Comparison of ENCODE assay signal across 17 cellular contexts in the genomic region with DNA sequence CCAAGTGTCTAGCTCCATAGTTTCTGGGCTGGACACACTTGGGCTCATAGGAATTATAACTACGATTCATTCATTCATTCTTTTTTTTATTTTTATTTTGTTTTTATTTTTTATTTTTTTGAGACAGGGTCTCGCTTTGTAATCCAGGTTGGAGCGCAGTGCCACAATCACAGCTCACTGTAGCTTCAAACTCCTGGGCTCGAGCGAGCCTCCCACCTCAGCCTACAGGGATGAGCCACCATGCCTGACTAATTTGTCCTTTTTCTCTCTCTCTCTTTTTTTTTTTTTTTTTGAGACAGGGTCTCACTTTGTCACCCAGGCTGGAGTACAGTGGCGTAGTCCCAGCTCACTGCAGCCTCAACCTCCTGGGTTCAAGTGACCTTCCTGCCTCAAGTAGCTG. TPM values are rescaled to one million over a fixed set of nuclear protein-coding genes. Genes with fewer than 3 reads are reported as not detected.
DNase-seq lines count a peak whose midpoint lies in the region; ATAC-seq and TF ChIP-seq lines count a peak whose summit lies in the region.
"Had no signal": no experiment of that assay in that cellular context is flagged by ENCODE, and none has a peak within 500 bp of the region (broad histone marks: within the 10 kb centered on the region; RNA-seq: fewer than 3 reads in every experiment).

No MANE protein-coding gene starts in this region.

- no peaks in the 10 kb centered on the region for H3K9me3 ChIP-seq in T-helper 17 cell (ENCODE audit: control insufficient read depth, low read length, poor library complexity, severe bottlenecking)
- H3K9me3 ChIP-seq: A549; BLaER1 treated with 17β-estradiol and CSF1 and Interleukin-3, amounts not matched to agents 10 nM and 100 nM; Caco-2 had no signal

- H3K4me1 Mint-ChIP-seq in activated naive CD8-positive, alpha-beta T cell treated with anti-CD3 and anti-CD28 coated beads, Interleukin-2, amount 50 U/mL, for 24 hours = peaks cover 2% of the 10 kb centered on the region
- peaks cover 1% of the 10 kb centered on the region for H3K4me1 Mint-ChIP-seq in activated naive CD8-positive, alpha-beta T cell treated with anti-CD3 and anti-CD28 coated beads for 36 hours
- no peaks in the 10 kb centered on the region for H3K4me1 Mint-ChIP-seq in T-helper 17 cell
- no peaks in the 10 kb centered on the region for H3K4me1 Mint-ChIP-seq in central memory CD8-positive, alpha-beta T cell
- peaks cover 5% of the 10 kb centered on the region for H3K4me1 Mint-ChIP-seq in stimulated activated effector memory CD8-positive, alpha-beta T cell treated with anti-CD3 and anti-CD28 coated beads, Interleukin-12 subunit alpha, Interleukin-12 subunit beta, amount 100 ng/mL, for 72 hours
- H3K4me1 Mint-ChIP-seq: B cell had no signal

- H3K36me3 Mint-ChIP-seq in activated naive CD8-positive, alpha-beta T cell treated with anti-CD3 and anti-CD28 coated beads, Interleukin-2, amount 50 U/mL, for 24 hours (ENCODE audit: low read depth) = peaks cover 9% of the 10 kb centered on the region
- H3K36me3 Mint-ChIP-seq in activated naive CD8-positive, alpha-beta T cell treated with anti-CD3 and anti-CD28 coated beads for 36 hours = peaks cover 10% of the 10 kb centered on the region
- H3K36me3 Mint-ChIP-seq in T-helper 17 cell (ENCODE audit: low read depth) = peaks cover 2% of the 10 kb centered on the region
- H3K36me3 Mint-ChIP-seq in central memory CD8-positive, alpha-beta T cell (ENCODE audit: insufficient read depth) = peaks cover 37% of the 10 kb centered on the region
- H3K36me3 Mint-ChIP-seq in stimulated activated effector memory CD8-positive, alpha-beta T cell treated with anti-CD3 and anti-CD28 coated beads, Interleukin-12 subunit alpha, Interleukin-12 subunit beta, amount 100 ng/mL, for 72 hours = peaks cover 98% of the 10 kb centered on the region

- H3K4me3 Mint-ChIP-seq in activated naive CD8-positive, alpha-beta T cell treated with anti-CD3 and anti-CD28 coated beads, Interleukin-2, amount 50 U/mL, for 24 hours = no peak overlapping the region
- no peak overlapping the region for H3K4me3 Mint-ChIP-seq in activated naive CD8-positive, alpha-beta T cell treated with anti-CD3 and anti-CD28 coated beads for 36 hours
- H3K4me3 Mint-ChIP-seq in T-helper 17 cell = no peak overlapping the region
- no peak overlapping the region for H3K4me3 Mint-ChIP-seq in central memory CD8-positive, alpha-beta T cell
- no peak overlapping the region for H3K4me3 Mint-ChIP-seq in stimulated activated effector memory CD8-positive, alpha-beta T cell treated with anti-CD3 and anti-CD28 coated beads, Interleukin-12 subunit alpha, Interleukin-12 subunit beta, amount 100 ng/mL, for 72 hours
- H3K4me3 Mint-ChIP-seq: B cell; CD4-positive, alpha-beta T cell; CD8-positive, alpha-beta T cell had no signal

- peak overlapping the region; percentile 52 for H3K27ac Mint-ChIP-seq in activated naive CD8-positive, alpha-beta T cell treated with anti-CD3 and anti-CD28 coated beads, Interleukin-2, amount 50 U/mL, for 24 hours
- no peak overlapping the region for H3K27ac Mint-ChIP-seq in activated naive CD8-positive, alpha-beta T cell treated with anti-CD3 and anti-CD28 coated beads for 36 hours
- H3K27ac Mint-ChIP-seq in T-helper 17 cell = peak overlapping the region; percentile 51
- peak overlapping the region; percentile 69 for H3K27ac Mint-ChIP-seq in central memory CD8-positive, alpha-beta T cell (ENCODE audit: low read depth)
- H3K27ac Mint-ChIP-seq in stimulated activated effector memory CD8-positive, alpha-beta T cell treated with anti-CD3 and anti-CD28 coated beads, Interleukin-12 subunit alpha, Interleukin-12 subunit beta, amount 100 ng/mL, for 72 hours = peak overlapping the region; percentile 86
- H3K27ac Mint-ChIP-seq: B cell; CD4-positive, alpha-beta T cell; CD8-positive, alpha-beta T cell had no signal

- H3K27me3 Mint-ChIP-seq in activated naive CD8-positive, alpha-beta T cell treated with anti-CD3 and anti-CD28 coated beads, Interleukin-2, amount 50 U/mL, for 24 hours = no peaks in the 10 kb centered on the region
- H3K27me3 Mint-ChIP-seq in activated naive CD8-positive, alpha-beta T cell treated with anti-CD3 and anti-CD28 coated beads for 36 hours = no peaks in the 10 kb centered on the region
- H3K27me3 Mint-ChIP-seq in T-helper 17 cell = no peaks in the 10 kb centered on the region
- no peaks in the 10 kb centered on the region for H3K27me3 Mint-ChIP-seq in central memory CD8-positive, alpha-beta T cell
- H3K27me3 Mint-ChIP-seq: B cell; CD4-positive, alpha-beta T cell had no signal

- no peak for TF ChIP-seq POLR2A in erythroblast (IDR thresholded peaks at IDR 0.05; ENCODE audit: low read length)

- no peak for ATAC-seq in activated naive CD8-positive, alpha-beta T cell treated with anti-CD3 and anti-CD28 coated beads, Interleukin-2, amount 50 U/mL, for 24 hours
- ATAC-seq in T-helper 17 cell = no peak
- no peak for ATAC-seq in central memory CD8-positive, alpha-beta T cell (replicated peaks; ENCODE audit: extremely low read depth, poor library complexity, severe bottlenecking)
- ATAC-seq in stimulated activated effector memory CD8-positive, alpha-beta T cell treated with anti-CD3 and anti-CD28 coated beads, Interleukin-12 subunit alpha, Interleukin-12 subunit beta, amount 100 ng/mL, for 72 hours = no peak
- no peak for ATAC-seq in HG02571 (IDR thresholded peaks at IDR 0.05; ENCODE audit: unreplicated experiment)
- ATAC-seq: A549; CD8-positive, alpha-beta T cell had no signal

- DNase-seq in activated naive CD8-positive, alpha-beta T cell treated with anti-CD3 and anti-CD28 coated beads, Interleukin-2, amount 50 U/mL, for 24 hours = no peak
- DNase-seq in activated naive CD8-positive, alpha-beta T cell treated with anti-CD3 and anti-CD28 coated beads for 36 hours = no peak
- DNase-seq in T-helper 17 cell (no peak), erythroblast (lab: John Stamatoyannopoulos, UW) (no peak)
- DNase-seq in central memory CD8-positive, alpha-beta T cell (ENCODE audit: low spot score in 2 of 2) = no peak
- DNase-seq in stimulated activated effector memory CD8-positive, alpha-beta T cell treated with anti-CD3 and anti-CD28 coated beads, Interleukin-12 subunit alpha, Interleukin-12 subunit beta, amount 100 ng/mL, for 72 hours (ENCODE audit: low spot score in 2 of 2) = no peak
- DNase-seq: AML-193; Caco-2; Calu3; CD4-positive, alpha-beta T cell; CD8-positive, alpha-beta T cell; DMS79 treated with DMSO at 0.1 percent for 48 hours; GF-D8 had no signal

- H3K9me3 Mint-ChIP-seq in activated naive CD8-positive, alpha-beta T cell treated with anti-CD3 and anti-CD28 coated beads, Interleukin-2, amount 50 U/mL, for 24 hours = no peaks in the 10 kb centered on the region
- no peaks in the 10 kb centered on the region for H3K9me3 Mint-ChIP-seq in activated naive CD8-positive, alpha-beta T cell treated with anti-CD3 and anti-CD28 coated beads for 36 hours
- no peaks in the 10 kb centered on the region for H3K9me3 Mint-ChIP-seq in central memory CD8-positive, alpha-beta T cell
- no peaks in the 10 kb centered on the region for H3K9me3 Mint-ChIP-seq in stimulated activated effector memory CD8-positive, alpha-beta T cell treated with anti-CD3 and anti-CD28 coated beads, Interleukin-12 subunit alpha, Interleukin-12 subunit beta, amount 100 ng/mL, for 72 hours
- H3K9me3 Mint-ChIP-seq: CD4-positive, alpha-beta T cell; CD8-positive, alpha-beta T cell had no signal

RNA-seq across cellular contexts. Expression of a gene that starts 42.3 kb away (rescaled TPM):
- total RNA-seq in activated naive CD8-positive, alpha-beta T cell treated with anti-CD3 and anti-CD28 coated beads for 36 hours = 100 to 1,000 TPM; 209 to 218 TPM
- total RNA-seq in T-helper 17 cell = 100 to 1,000 TPM; 203 to 207 TPM
